9 cellular contexts compared by ENCODE assay signal in genomic region chr14:52124791-52125661, GRCh38. TPM values are rescaled to one million over a fixed set of nuclear protein-coding genes. Genes with fewer than 3 reads are reported as not detected.
DNase-seq lines count a peak whose midpoint lies in the region; ATAC-seq, FAIRE-seq and TF ChIP-seq lines count a peak whose summit lies in the region.
"Had no signal": no experiment of that assay in that cellular context is flagged by ENCODE, and none has a peak within 500 bp of the region (broad histone marks: within the 10 kb centered on the region; RNA-seq: fewer than 3 reads in every experiment).

No MANE protein-coding gene starts in this region.

- H3K36me3 ChIP-seq in KOPT-K1 (ENCODE audit: insufficient read depth, low read length) (no peaks in the 10 kb centered on the region), mucosa of descending colon (ENCODE audit: low read depth) (no peaks in the 10 kb centered on the region)

- H3K27ac ChIP-seq in KOPT-K1 (ENCODE audit: low read depth, low read length, poor library complexity, severe bottlenecking) = peak overlapping the region; percentile 17

- H3K4me1 ChIP-seq in mucosa of descending colon (ENCODE audit: low read depth) = no peaks in the 10 kb centered on the region

- DNase-seq in AG08396 (ENCODE audit: low spot score) (peak; percentile 77), mucosa of descending colon (no peak), SW 1271 (lab: John Stamatoyannopoulos, UW) (no peak), frontal cortex (ENCODE audit: low spot score in 2 of 2) (no peak)
- DNase-seq in stimulated activated CD4-positive, alpha-beta T cell treated with anti-CD3 and anti-CD28 coated beads, Interleukin-4, amount 100 ng/mL, for 4 hours = no peak
- DNase-seq: DMS79 treated with DMSO at 0.1 percent for 48 hours had no signal

- H3K4me3 ChIP-seq in mucosa of descending colon = no peak overlapping the region

- ATAC-seq in esophagus mucosa = peak; percentile 26
- peak; percentile 59 for ATAC-seq in mucosa of descending colon
- ATAC-seq in HG02623 (IDR thresholded peaks at IDR 0.05; ENCODE audit: unreplicated experiment) = no peak

- FAIRE-seq in frontal cortex (lab: Jason Lieb, UNC) = no peak

- intact Hi-C loops in mucosa of descending colon (cut with DNase I, micrococcal nuclease) = loop anchor here in 1 of 2 donors (5.0 kb wide), 1 partner anchor 123 kb away; no protein-coding TSS in a partner anchor

- no peak for TF ChIP-seq CTCF in mucosa of descending colon (IDR thresholded peaks at IDR 0.05)

- H3K9me3 ChIP-seq in KOPT-K1 (ENCODE audit: insufficient read depth, low read length, poor library complexity, severe bottlenecking) (no peaks in the 10 kb centered on the region), mucosa of descending colon (no peaks in the 10 kb centered on the region)

RNA-seq across cellular contexts. Expression of gene NID2, which starts 56.2 kb away (rescaled TPM):
- total RNA-seq in esophagus mucosa (2.3 TPM), mucosa of descending colon (10 to 100 TPM; 21.7 to 32.5 (median 28.8) TPM), frontal cortex (8.2 TPM)
